29 cellular contexts compared by ENCODE assay signal in the genomic region with DNA sequence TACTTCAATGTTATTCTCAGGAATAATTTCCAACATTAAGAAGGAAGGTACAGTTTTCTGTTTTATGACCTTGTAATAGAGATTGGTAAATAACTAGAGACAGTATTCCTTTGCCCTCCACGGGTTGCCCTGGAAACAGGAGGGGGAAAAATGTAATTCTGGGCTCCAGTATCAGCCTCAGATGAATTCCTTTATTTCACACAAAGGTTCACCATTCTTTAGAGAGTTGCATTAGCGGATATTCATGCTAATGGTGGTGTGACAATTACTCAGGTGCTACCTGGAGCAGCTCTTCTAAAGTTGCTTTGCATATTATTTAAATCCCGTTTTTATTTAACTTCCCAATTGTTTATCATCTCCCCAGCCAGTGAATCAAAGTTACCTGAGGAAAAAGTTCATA.
"Had no signal": no experiment of that assay in that cellular context is flagged by ENCODE, and none has a peak within 500 bp of the region (broad histone marks: within the 10 kb centered on the region; RNA-seq: fewer than 3 reads in every experiment).

No MANE protein-coding gene starts in this region.

- H3K36me3 Mint-ChIP-seq: activated naive CD8-positive, alpha-beta T cell treated with anti-CD3 and anti-CD28 coated beads, Interleukin-2, amount 10 ng/mL, durations not matched to agents 7 days and 5 days had no signal

- H3K27ac Mint-ChIP-seq: activated CD8-positive, alpha-beta T cell treated with anti-CD3 and anti-CD28 coated beads for 36 hours; activated naive CD8-positive, alpha-beta T cell treated with anti-CD3 and anti-CD28 coated beads, Interleukin-2, amount 10 ng/mL, durations not matched to agents 7 days and 5 days; activated T-cell treated with anti-CD3 and anti-CD28 coated beads, Interleukin-2, amount 50 U/mL, for 72 hours; activated T-helper 2 cell treated with anti-CD3 and anti-CD28 coated beads, Interferon-gamma antibody, Interleukin-2, Interleukin-4, amounts not matched to agents 10 μg/mL and 5 μg/mL and 100 μg/mL, durations not matched to agents 14 hours and 24 hours and 36 hours had no signal

- H3K4me1 Mint-ChIP-seq: activated naive CD8-positive, alpha-beta T cell treated with anti-CD3 and anti-CD28 coated beads, Interleukin-2, amount 10 ng/mL, durations not matched to agents 7 days and 5 days had no signal

- H3K27me3 ChIP-seq: adrenal gland, SJCRH30 had no signal

- DNase-seq: activated CD4-positive, alpha-beta T cell treated with anti-CD3 and anti-CD28 coated beads for 4 hours; activated CD8-positive, alpha-beta memory T cell treated with anti-CD3 and anti-CD28 coated beads, Interleukin-2, amount 50 U/mL, for 4 hours; activated CD8-positive, alpha-beta T cell treated with anti-CD3 and anti-CD28 coated beads for 36 hours; activated gamma-delta T cell treated with Interleukin-2 at 50 U/mL for 16 hours; activated naive CD4-positive, alpha-beta T cell treated with anti-CD3 and anti-CD28 coated beads, Interleukin-2, amount 50 U/mL, for 16 hours; activated naive CD8-positive, alpha-beta T cell treated with anti-CD3 and anti-CD28 coated beads, Interleukin-2, amount 10 ng/mL, durations not matched to agents 7 days and 5 days; activated T-cell treated with anti-CD3 and anti-CD28 coated beads, Interleukin-2, amount 50 U/mL, for 72 hours; adrenal gland; anterior cingulate cortex; cerebellar nuclear complex; MG63; MV-4-11; NCI-H1092 treated with DMSO at 0.1 percent for 48 hours; NCI-H1417 treated with DMSO at 0.1 percent for 48 hours; NCI-H187 treated with DMSO at 0.1 percent for 48 hours; NCI-H2081 treated with DMSO at 0.1 percent for 48 hours; NCI-H2171 treated with DMSO at 0.1 percent for 48 hours; NCI-H226; NK-92 treated with Interleukin-12 subunit alpha and Interleukin-12 subunit beta, amount 100 ng/mL, for 24 hours; OCI-M1; RPMI8226; SJCRH30; SK-N-SH; T-helper 1 cell had no signal

- H3K4me3 ChIP-seq: adrenal gland, MG63, SJCRH30 had no signal

- H3K27ac ChIP-seq: adrenal gland, SJCRH30, VCaP had no signal

- H3K4me3 Mint-ChIP-seq: activated CD8-positive, alpha-beta T cell treated with anti-CD3 and anti-CD28 coated beads for 36 hours; activated naive CD8-positive, alpha-beta T cell treated with anti-CD3 and anti-CD28 coated beads, Interleukin-2, amount 10 ng/mL, durations not matched to agents 7 days and 5 days; activated T-cell treated with anti-CD3 and anti-CD28 coated beads, Interleukin-2, amount 50 U/mL, for 72 hours had no signal

- H3K9me3 ChIP-seq: adrenal gland, SJCRH30, SK-N-SH had no signal

- ATAC-seq: activated CD4-positive, CD25-positive, alpha-beta regulatory T cell treated with anti-CD3 and anti-CD28 coated beads, Interleukin-2, amount 50 U/mL, for 24 hours; activated CD8-positive, alpha-beta T cell treated with anti-CD3 and anti-CD28 coated beads for 36 hours; activated T-cell treated with anti-CD3 and anti-CD28 coated beads, Interleukin-2, amount 50 U/mL, for 72 hours; Panc1; Right ventricle myocardium inferior had no signal

- H3K9ac ChIP-seq: SK-N-SH had no signal

- H3K36me3 ChIP-seq: adrenal gland, MG63, SJCRH30 had no signal

- H3K4me1 ChIP-seq: adrenal gland, SJCRH30 had no signal
